1 cellular context compared by ENCODE assay signal in genomic region chr16:84504420-84505248, GRCh38.
A peak's percentile ranks its signal among the peaks of the same experiment; 100 is the strongest.
TF ChIP-seq lines count a peak whose summit lies in the region.

MEAK7 (minus strand) TSS chr16:84504659; CDS start chr16:84498086, 6,573 bp downstream.

TF ChIP-seq in K562, 482 proteins besides CTCF, POLR2A, EP300 and RAD21 (continued from another document and continues in another):
- TF ChIP-seq CHD7 (IDR thresholded peaks at IDR 0.05; ENCODE audit: low read depth, low read length) = no peak
- TF ChIP-seq E2F1 (CRISPR knock-in tag; IDR thresholded peaks at IDR 0.05) = 0 out of 2 replicates have a peak, but pooled peaks have one; percentile 72
- no peak for TF ChIP-seq STAT6 (CRISPR knock-in tag; IDR thresholded peaks at IDR 0.05)
- peak; percentile 61 for TF ChIP-seq ZNF263 (CRISPR knock-in tag; IDR thresholded peaks at IDR 0.05; ENCODE audit: borderline replicate concordance)
- TF ChIP-seq YBX1 (IDR thresholded peaks at IDR 0.05) = no peak
- no peak for TF ChIP-seq BACH1 (tag; IDR thresholded peaks at IDR 0.05)
- no peak for TF ChIP-seq SMAD2 (IDR thresholded peaks at IDR 0.05; ENCODE audit: low read depth, low read length)
- TF ChIP-seq HNRNPK (IDR thresholded peaks at IDR 0.05; ENCODE audit: low read depth, low read length, poor library complexity, severe bottlenecking) = no peak
- TF ChIP-seq PPARD (CRISPR knock-in tag; IDR thresholded peaks at IDR 0.05) = no peak
- no peak for TF ChIP-seq NCOA2 (IDR thresholded peaks at IDR 0.05; ENCODE audit: partially characterized antibody in 2 of 2)
- TF ChIP-seq ZNF384 (IDR thresholded peaks at IDR 0.05; ENCODE audit: low read depth, low read length) = no peak
- TF ChIP-seq PML (IDR thresholded peaks at IDR 0.05; ENCODE audit: low read length) = peak; percentile 54; the same call in 1 of the 2 replicates
- no peak for TF ChIP-seq GMEB1 (CRISPR knock-in tag; IDR thresholded peaks at IDR 0.05)
- TF ChIP-seq THRA (IDR thresholded peaks at IDR 0.05) = no peak
- TF ChIP-seq USF1 (CRISPR knock-in tag; IDR thresholded peaks at IDR 0.05) = peak; percentile 36; the same call in 1 of the 2 replicates
- TF ChIP-seq YY1 (IDR thresholded peaks at IDR 0.05; ENCODE audit: borderline replicate concordance in 1 of 3, control insufficient read depth in 1 of 3, extremely low read depth in 1 of 3, insufficient read depth in 3 of 3, insufficient read length in 1 of 3, insufficient replicate concordance in 2 of 3, low read depth in 1 of 3, low read length in 2 of 3) = peak in 2 of 3 experiments; percentile 51 to 75
- TF ChIP-seq ZNF79 (CRISPR knock-in tag; IDR thresholded peaks at IDR 0.05; ENCODE audit: low read depth) = no peak
- peak; percentile 88 for TF ChIP-seq SUPT5H (IDR thresholded peaks at IDR 0.05)
- TF ChIP-seq PATZ1 (CRISPR knock-in tag; IDR thresholded peaks at IDR 0.05; ENCODE audit: borderline replicate concordance) = 0 out of 2 replicates have a peak, but pooled peaks have one; percentile 45
- TF ChIP-seq SAP30 (IDR thresholded peaks at IDR 0.05; ENCODE audit: borderline replicate concordance, insufficient read depth, low read depth, low read length, poor library complexity, severe bottlenecking) = peak; percentile 58
- TF ChIP-seq CREB3L1 (IDR thresholded peaks at IDR 0.05; ENCODE audit: borderline replicate concordance, low read depth) = peak; percentile 54; the same call in 1 of the 2 replicates
- TF ChIP-seq KLF6 (CRISPR knock-in tag; IDR thresholded peaks at IDR 0.05; ENCODE audit: borderline replicate concordance) = no peak
- TF ChIP-seq TARDBP (IDR thresholded peaks at IDR 0.05) = no peak; the same call in 1 of the 2 replicates
- no peak for TF ChIP-seq SRSF9 (IDR thresholded peaks at IDR 0.05; ENCODE audit: borderline replicate concordance, low read depth, low read length)
- no peak; the same call in 1 of the 2 replicates for TF ChIP-seq TOE1 (IDR thresholded peaks at IDR 0.05; ENCODE audit: borderline replicate concordance)
- 0 out of 2 replicates have a peak, but pooled peaks have one; percentile 6 for TF ChIP-seq TOE1 (CRISPR knock-in tag; IDR thresholded peaks at IDR 0.05; ENCODE audit: borderline replicate concordance, low read depth)
- no peak for TF ChIP-seq ZNF41 (CRISPR knock-in tag; conservative IDR thresholded peaks at IDR 0.05)
- TF ChIP-seq SMAD3 (CRISPR knock-in tag; conservative IDR thresholded peaks at IDR 0.05) = no peak
- peak; percentile 36 for TF ChIP-seq RBM22 (IDR thresholded peaks at IDR 0.05; ENCODE audit: low read depth, low read length, poor library complexity, severe bottlenecking)
- TF ChIP-seq ZNF197 (CRISPR knock-in tag; IDR thresholded peaks at IDR 0.05; ENCODE audit: low read depth) = no peak
- no peak for TF ChIP-seq RNF2 (IDR thresholded peaks at IDR 0.05)
- no peak for TF ChIP-seq RAD51 (IDR thresholded peaks at IDR 0.05; ENCODE audit: borderline replicate concordance, low read depth)
- no peak for TF ChIP-seq BRF1 (IDR thresholded peaks at IDR 0.05; ENCODE audit: borderline replicate concordance, extremely low read depth, insufficient read length)
